ENCODE assay signal across 9 cellular contexts in the genomic region with DNA sequence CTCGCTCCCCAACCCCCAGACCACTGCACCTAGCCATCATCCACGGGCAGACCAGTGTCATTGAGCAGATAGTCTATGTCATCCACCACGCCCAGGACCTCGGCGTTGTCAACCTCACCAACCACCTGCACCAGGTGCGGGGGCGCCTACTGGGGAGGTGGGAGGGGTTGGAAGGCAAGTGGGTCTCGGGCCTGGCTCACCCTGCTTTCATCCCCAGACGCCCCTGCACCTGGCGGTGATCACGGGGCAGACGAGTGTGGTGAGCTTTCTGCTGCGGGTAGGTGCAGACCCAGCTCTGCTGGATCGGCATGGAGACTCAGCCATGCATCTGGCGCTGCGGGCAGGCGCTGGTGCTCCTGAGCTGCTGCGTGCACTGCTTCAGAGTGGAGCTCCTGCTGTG. TPM values are rescaled to one million over a fixed set of nuclear protein-coding genes. Genes with fewer than 3 reads are reported as not detected.
DNase-seq lines count a peak whose midpoint lies in the region; ATAC-seq and TF ChIP-seq lines count a peak whose summit lies in the region.
"Had no signal": no experiment of that assay in that cellular context is flagged by ENCODE, and none has a peak within 500 bp of the region (broad histone marks: within the 10 kb centered on the region; RNA-seq: fewer than 3 reads in every experiment).

No MANE protein-coding gene starts in this region.

- POLR2A ChIA-PET in PC-9 (lab: Charles Lee; ENCODE audit: unreplicated experiment) = no interaction called here

- no peaks in the 10 kb centered on the region for H3K9me2 ChIP-seq in PC-9 (ENCODE audit: insufficient read depth)

- peaks cover 5% of the 10 kb centered on the region; the same call in 1 of the 2 replicates for H3K79me2 ChIP-seq in PC-9 (ENCODE audit: low read depth)

- H3K27ac ChIP-seq in PC-9 (no peak overlapping the region), gastroesophageal sphincter (peak overlapping the region in 3 of 4 donors; percentile 95 to 98 (median 96)), subcutaneous abdominal adipose tissue (ENCODE audit: low read depth, low read length) (no peak overlapping the region)

- peak overlapping the region in 2 of 5 donors; percentile 43 to 68 for H3K9ac ChIP-seq in subcutaneous abdominal adipose tissue (ENCODE audit: low read length in 5 of 5)

- H3K4me2 ChIP-seq in PC-9 = peak overlapping the region; percentile 75

- ATAC-seq in gastroesophageal sphincter (no peak), GM21619 (IDR thresholded peaks at IDR 0.05; ENCODE audit: unreplicated experiment) (no peak), GM19023 (IDR thresholded peaks at IDR 0.05; ENCODE audit: unreplicated experiment) (no peak)

- peaks cover 18% of the 10 kb centered on the region for H3K4me1 ChIP-seq in PC-9 (replicated peaks; ENCODE audit: insufficient read depth)
- H3K4me1 ChIP-seq in gastroesophageal sphincter = peaks cover 0 to 85% (median 25%) of the 10 kb centered on the region in 3 donors
- peaks cover 3 to 37% (median 28%) of the 10 kb centered on the region in 5 donors for H3K4me1 ChIP-seq in subcutaneous abdominal adipose tissue (ENCODE audit: control insufficient read depth in 5 of 5, insufficient read depth in 5 of 5, low read length in 5 of 5)

- no TSS peak for BruUV-seq in PC-9 (replicated peaks; lab: Mats Ljungman, UMichigan)

- no peaks in the 10 kb centered on the region for H4K20me1 ChIP-seq in PC-9 (ENCODE audit: insufficient read depth)

- H3K36me3 ChIP-seq in PC-9 (ENCODE audit: low read depth) = no peaks in the 10 kb centered on the region
- peaks cover 0 to 59% of the 10 kb centered on the region in 2 donors for H3K36me3 ChIP-seq in gastroesophageal sphincter
- H3K36me3 ChIP-seq in subcutaneous abdominal adipose tissue (ENCODE audit: control insufficient read depth in 5 of 5, insufficient read depth in 5 of 5, low read length in 5 of 5) = peaks cover 0 to 53% (median 44%) of the 10 kb centered on the region in 5 donors

- H3K27me3 ChIP-seq in PC-9 (ENCODE audit: insufficient read depth, low read depth) (no peaks in the 10 kb centered on the region), gastroesophageal sphincter (no peaks in the 10 kb centered on the region), subcutaneous abdominal adipose tissue (ENCODE audit: control insufficient read depth in 5 of 5, insufficient read depth in 4 of 5, low read length in 5 of 5) (no peaks in the 10 kb centered on the region)

- TF ChIP-seq EP300 in gastroesophageal sphincter (IDR thresholded peaks at IDR 0.05) = no peak

- intact Hi-C loops in PC-9 (cut with micrococcal nuclease; ENCODE audit: unreplicated experiment) = no loop called here

- H3K9me3 ChIP-seq in PC-9 (ENCODE audit: insufficient read depth, low read depth) (no peaks in the 10 kb centered on the region), gastroesophageal sphincter (no peaks in the 10 kb centered on the region), subcutaneous abdominal adipose tissue (ENCODE audit: control insufficient read depth in 5 of 5, low read length in 5 of 5) (no peaks in the 10 kb centered on the region)

- TF ChIP-seq CTCF in PC-9 (conservative IDR thresholded peaks at IDR 0.05) (no peak), gastroesophageal sphincter (IDR thresholded peaks at IDR 0.05) (no peak)

- DNase-seq in activated T-cell treated with anti-CD3 and anti-CD28 coated beads, Interleukin-2, amount 50 U/mL, for 1 hour = peak; percentile 37
- DNase-seq in activated T-cell treated with anti-CD3 and anti-CD28 coated beads for 4 hours (no peak), PC-9 (no peak), NCI-H2081 treated with DMSO at 0.1 percent for 48 hours (lab: John Stamatoyannopoulos, UW) (no peak)

- H3K4me3 ChIP-seq in PC-9 (no peak overlapping the region), gastroesophageal sphincter (no peak overlapping the region), subcutaneous abdominal adipose tissue (ENCODE audit: low read depth in 1 of 5, low read length in 5 of 5) (peak overlapping the region in 3 of 5 donors; percentile 57 to 68 (median 63))

- H3F3A ChIP-seq in PC-9 (ENCODE audit: insufficient read depth, low read depth) = peaks cover 4% of the 10 kb centered on the region; the same call in 1 of the 2 replicates

- no peak overlapping the region for H2AFZ ChIP-seq in PC-9

- WGBS in gastroesophageal sphincter (ENCODE audit: low coverage in 1 of 2), 2 donors = no CpG with 5 or more reads among the region's 18 CpGs

- CTCF ChIA-PET in PC-9 (lab: Charles Lee) = interaction anchor here (1.0 kb wide), 1 partner anchor 231 kb away, joined by 3 read pairs; no protein-coding TSS in a partner anchor

- TF ChIP-seq POLR2A in gastroesophageal sphincter (IDR thresholded peaks at IDR 0.05) = no peak

RNA-seq across cellular contexts. Expression of gene NFKB2, which starts 4.6 kb away (rescaled TPM):
- total RNA-seq in PC-9 (2021) (26.3 and 30.8 TPM in 2 replicates), gastroesophageal sphincter (10 to 100 TPM; 20.5 to 31.6 (median 24.8) TPM)

RNA-seq across cellular contexts. Expression of gene PSD, which starts 18.5 kb away (rescaled TPM):
- 1.6 and 2.3 TPM in 2 replicates for total RNA-seq in PC-9 (2021)
- 100 to 1,000 TPM in 1 of 4 donors, 10 to 100 TPM in 3; 28.6 to 195 (median 41.4) TPM for total RNA-seq in gastroesophageal sphincter

RNA-seq across cellular contexts. Expression of gene FBXL15, which starts 20.6 kb away (rescaled TPM):
- total RNA-seq in PC-9 (2021) (6.2 and 12.7 TPM in 2 replicates), gastroesophageal sphincter (10 to 100 TPM; 18.6 to 41.9 (median 26.1) TPM)

RNA-seq across cellular contexts. Expression of gene CUEDC2, which starts 32.3 kb away (rescaled TPM):
- 46.2 and 57.7 TPM in 2 replicates for total RNA-seq in PC-9 (2021)
- total RNA-seq in gastroesophageal sphincter = 10 to 100 TPM; 61.4 to 84.3 (median 67.5) TPM

RNA-seq across cellular contexts. Expression of gene C10orf95, which starts 51.3 kb away (rescaled TPM):
- 1.0 and 1.4 TPM in 2 replicates for total RNA-seq in PC-9 (2021)
- total RNA-seq in gastroesophageal sphincter = not detected
- total RNA-seq: fibroblast of villous mesenchyme had no signal

Comparison
In these comparisons a context has a peak if more than half of its experiments do, and no peak if none do; other contexts are left out.
1. H3K27ac ChIP-seq: peak in gastroesophageal sphincter (3 of 4); none in PC-9 (single experiment) and subcutaneous abdominal adipose tissue (single experiment).
2. H3K4me3 ChIP-seq: peak in subcutaneous abdominal adipose tissue (3 of 5); none in PC-9 (single experiment) and gastroesophageal sphincter (0 of 2).